In genomic region chr1:229815076-229815475, GRCh38 we compare ENCODE assay signal across 19 cellular contexts.
"Had no signal": no experiment of that assay in that cellular context is flagged by ENCODE, and none has a peak within 500 bp of the region (broad histone marks: within the 10 kb centered on the region; RNA-seq: fewer than 3 reads in every experiment).

No MANE protein-coding gene starts in this region.

- FAIRE-seq: frontal cortex, keratinocyte, small intestine had no signal

- H3K27ac Mint-ChIP-seq: effector memory CD8-positive, alpha-beta T cell; natural killer cell; progenitor cell of endocrine pancreas; stimulated activated naive B cell treated with anti-CD40 and anti-IgM and Interleukin-4, amounts not matched to agents 10 μg/mL and 1 μg/mL and 100 μg/mL, for 72 hours; stimulated activated naive CD8-positive, alpha-beta T cell treated with anti-CD3 and anti-CD28 coated beads, Interleukin-15, Interleukin-2, amounts not matched to agents 100 ng/mL and 50 ng/mL, for 24 hours had no signal

- H3K9me3 Mint-ChIP-seq: effector memory CD8-positive, alpha-beta T cell had no signal

- H3K27me3 ChIP-seq: right lobe of liver, vagina had no signal

- H3K4me1 Mint-ChIP-seq: natural killer cell, neural crest cell had no signal

- H3K9ac ChIP-seq: parathyroid adenoma had no signal

- H3K27ac ChIP-seq: coronary artery, lower lobe of right lung, parathyroid adenoma, right lobe of liver, vagina had no signal

- H3K4me1 ChIP-seq: lower lobe of right lung, parathyroid adenoma, right lobe of liver, vagina had no signal

- H3K4me3 ChIP-seq: coronary artery, lower lobe of right lung, right lobe of liver, vagina had no signal

- H3K36me3 ChIP-seq: lower lobe of right lung, right lobe of liver, vagina had no signal

- H3K4me3 Mint-ChIP-seq: effector memory CD8-positive, alpha-beta T cell; natural killer cell; neural crest cell; stimulated activated naive B cell treated with anti-CD40 and anti-IgM and Interleukin-4, amounts not matched to agents 10 μg/mL and 1 μg/mL and 100 μg/mL, for 72 hours; stimulated activated naive CD8-positive, alpha-beta T cell treated with anti-CD3 and anti-CD28 coated beads, Interleukin-15, Interleukin-2, amounts not matched to agents 100 ng/mL and 50 ng/mL, for 24 hours had no signal

- H3K79me2 ChIP-seq: parathyroid adenoma had no signal

- H2AFZ ChIP-seq: parathyroid adenoma had no signal

- DNase-seq: dermis blood vessel endothelial cell; effector memory CD8-positive, alpha-beta T cell; left ventricle myocardium superior; lower lobe of right lung; natural killer cell; right lobe of liver; small intestine; stimulated activated CD4-positive, alpha-beta T cell treated with anti-CD3 and anti-CD28 coated beads, Interleukin-15, amount 100 ng/mL, for 24 hours; stimulated activated CD4-positive, alpha-beta T cell treated with anti-CD3 and anti-CD28 coated beads, Interleukin-2, amount 100 ng/mL, for 48 hours; stimulated activated naive B cell treated with anti-CD40 and anti-IgM and Interleukin-4, amounts not matched to agents 10 μg/mL and 1 μg/mL and 100 μg/mL, for 72 hours; trophoblast cell had no signal
